17 cellular contexts compared by ENCODE assay signal in genomic region chr15:31227235-31227634, GRCh38.
"Had no signal": no experiment of that assay in that cellular context is flagged by ENCODE, and none has a peak within 500 bp of the region (broad histone marks: within the 10 kb centered on the region; RNA-seq: fewer than 3 reads in every experiment).

No MANE protein-coding gene starts in this region.

- FAIRE-seq: keratinocyte had no signal

- H3K36me3 ChIP-seq: gastrocnemius medialis, lower lobe of right lung, tibial nerve, uterus had no signal

- H3K4me3 ChIP-seq: gastrocnemius medialis, lower lobe of right lung, tibial nerve, uterus had no signal

- DNase-seq: activated CD4-positive, alpha-beta T cell treated with anti-CD3 and anti-CD28 coated beads for 36 hours; activated CD4-positive, alpha-beta T cell treated with anti-CD3 and anti-CD28 coated beads, Interleukin-2, amount 50 U/mL, for 48 hours; activated gamma-delta T cell; effector CD8-positive, alpha-beta T cell; gastrocnemius medialis; head of caudate nucleus; lower lobe of right lung; midbrain; nephron progenitor cell; occipital lobe; stimulated activated CD8-positive, alpha-beta memory T cell treated with anti-CD3 and anti-CD28 coated beads, Interleukin-4, amount 100 ng/mL, for 48 hours; stimulated activated naive CD4-positive, alpha-beta T cell treated with Interleukin-2 at 50 U/mL for 16 hours; uterus had no signal

- ATAC-seq: activated CD4-positive, alpha-beta T cell treated with anti-CD3 and anti-CD28 coated beads for 36 hours; esophagus mucosa; gastrocnemius medialis; lower lobe of right lung had no signal

- H3K9me3 ChIP-seq: gastrocnemius medialis, lower lobe of right lung, tibial nerve, uterus had no signal

- H3K27me3 ChIP-seq: gastrocnemius medialis, tibial nerve, uterus had no signal

- H3K27ac ChIP-seq: gastrocnemius medialis, lower lobe of right lung, tibial nerve, uterus, VCaP had no signal
